In genomic region chr12:14902465-14902864, GRCh38 we compare ENCODE assay signal across 22 cellular contexts. TPM values are rescaled to one million over a fixed set of nuclear protein-coding genes. Genes with fewer than 3 reads are reported as not detected.
DNase-seq lines count a peak whose midpoint lies in the region; ATAC-seq and TF ChIP-seq lines count a peak whose summit lies in the region.
"Had no signal": no experiment of that assay in that cellular context is flagged by ENCODE, and none has a peak within 500 bp of the region (broad histone marks: within the 10 kb centered on the region; RNA-seq: fewer than 3 reads in every experiment).

No MANE protein-coding gene starts in this region.

- H3K9me3 Mint-ChIP-seq in type B pancreatic cell = peaks cover 12% of the 10 kb centered on the region
- H3K9me3 Mint-ChIP-seq: CD8-positive, alpha-beta memory T cell had no signal

- 66 to 88% (median 73%) methylated on average over 2 of the region's 2 CpGs for WGBS in heart left ventricle, 4 donors

- H3K4me3 ChIP-seq in heart left ventricle = no peak overlapping the region
- H3K4me3 ChIP-seq in BE2C (ENCODE audit: low read depth, low read length) = no peak overlapping the region
- H3K4me3 ChIP-seq: colonic mucosa had no signal

- H3K4me1 Mint-ChIP-seq in type B pancreatic cell (ENCODE audit: unreplicated experiment) = peaks cover 7% of the 10 kb centered on the region

- DNase-seq in heart left ventricle (no peak), cardiac septum (ENCODE audit: low spot score) (no peak), amniotic epithelial cell (ENCODE audit: low read depth) (peak; percentile 29), left ventricle myocardium superior (no peak), type B pancreatic cell (ENCODE audit: extremely low spot score, unreplicated experiment) (no peak), BE2C (no peak), DMS53 (lab: John Stamatoyannopoulos, UW) (no peak)
- DNase-seq: activated gamma-delta T cell treated with Interleukin-2 at 50 U/mL for 16 hours; aorta; CD8-positive, alpha-beta memory T cell; colonic mucosa; head of caudate nucleus; kidney; NCI-H187 treated with DMSO at 0.1 percent for 48 hours; NCI-H446 treated with DMSO at 0.1 percent for 48 hours; retina; SHP77 treated with DMSO at 0.1 percent for 48 hours; stimulated activated CD4-positive, alpha-beta T cell treated with anti-CD3 and anti-CD28 coated beads, Interleukin-1b, Interleukin-23, amount 100 ng/mL, for 48 hours had no signal

- H3K36me3 Mint-ChIP-seq in type B pancreatic cell = peaks cover 10% of the 10 kb centered on the region

- H3K4me1 ChIP-seq in heart left ventricle (peaks cover 0 to 60% (median 36%) of the 10 kb centered on the region in 12 donors), BE2C (peaks cover 5% of the 10 kb centered on the region; the same call in 1 of the 2 replicates)
- H3K4me1 ChIP-seq: colonic mucosa had no signal

- H3K27ac ChIP-seq in heart left ventricle = peak overlapping the region in 8 of 12 donors; percentile 25 to 77 (median 58)
- H3K27ac ChIP-seq: colonic mucosa had no signal

- TF ChIP-seq CTCF in heart left ventricle (IDR thresholded peaks at IDR 0.05) = no peak
- no peak for TF ChIP-seq CTCF in type B pancreatic cell (conservative IDR thresholded peaks at IDR 0.05)
- no peak for TF ChIP-seq CTCF in BE2C (IDR thresholded peaks at IDR 0.05; ENCODE audit: low read depth, low read length)

- intact Hi-C loops in heart left ventricle (cut with DNase I) (loop anchor here in 2 of 10 donors (5.0 kb wide), 2 partner anchors 45 to 50 kb away; no protein-coding TSS in a partner anchor), cardiac septum (cut with DNase I) (loop anchor here (5.0 kb wide), 1 partner anchor 50 kb away; no protein-coding TSS in a partner anchor), left ventricle myocardium superior (cut with micrococcal nuclease) (no loop called here)

- ATAC-seq in heart left ventricle (peak in 1 of 4 donors; percentile 35), left ventricle myocardium superior (peak; percentile 12), HG03521 (IDR thresholded peaks at IDR 0.05; ENCODE audit: unreplicated experiment) (no peak)

- H3K27me3 Mint-ChIP-seq in type B pancreatic cell = no peaks in the 10 kb centered on the region
- H3K27me3 Mint-ChIP-seq: CD8-positive, alpha-beta memory T cell had no signal

- H3K36me3 ChIP-seq in heart left ventricle = no peaks in the 10 kb centered on the region
- H3K36me3 ChIP-seq in BE2C = no peaks in the 10 kb centered on the region
- H3K36me3 ChIP-seq: colonic mucosa had no signal

- H3K27ac Mint-ChIP-seq in type B pancreatic cell = peak overlapping the region; percentile 3

- no peaks in the 10 kb centered on the region for H3K27me3 ChIP-seq in heart left ventricle
- no peaks in the 10 kb centered on the region for H3K27me3 ChIP-seq in BE2C
- H3K27me3 ChIP-seq: colonic mucosa had no signal

- no peak for TF ChIP-seq POLR2A in heart left ventricle (IDR thresholded peaks at IDR 0.05)

- H3K4me3 Mint-ChIP-seq in type B pancreatic cell = no peak overlapping the region
- H3K4me3 Mint-ChIP-seq: CD8-positive, alpha-beta memory T cell had no signal

- H3K9me3 ChIP-seq in heart left ventricle (no peaks in the 10 kb centered on the region), BE2C (no peaks in the 10 kb centered on the region)
- H3K9me3 ChIP-seq: colonic mucosa had no signal

RNA-seq across cellular contexts. Expression of gene MGP, which starts 16.8 kb away (rescaled TPM):
- total RNA-seq in heart left ventricle (100 to 1,000 TPM; 147 to 651 (median 255) TPM), cardiac septum (677 TPM), left ventricle myocardium superior (295 TPM), type B pancreatic cell (ENCODE audit: low replicate concordance) (5.4 and 41.1 TPM in 2 replicates)
- 100 to 1,000 TPM; 142 to 336 TPM for polyA plus RNA-seq in heart left ventricle
- polyA plus RNA-seq in BE2C (2012; ENCODE audit: insufficient read depth, insufficient read length, low read depth) = 7.0 TPM
- total RNA-seq: CD8-positive, alpha-beta memory T cell; T-helper 2 cell treated with Interferon-gamma antibody and Interleukin-4, amounts not matched to agents 100 ng/mL and 5 ng/mL, for 36 hours had no signal
- polyA plus RNA-seq: CD8-positive, alpha-beta memory T cell had no signal

RNA-seq across cellular contexts. Expression of gene ERP27, which starts 35.9 kb away (rescaled TPM):
- total RNA-seq in heart left ventricle = under 1 TPM in 7 of 9 donors, not detected in 2; 0.14 to 0.93 (median 0.24) TPM
- under 1 TPM; 0.12 to 0.15 TPM for polyA plus RNA-seq in heart left ventricle
- total RNA-seq in cardiac septum = 0.11 TPM
- 0.25 TPM for total RNA-seq in left ventricle myocardium superior
- 12.4 and 42.3 TPM in 2 replicates for total RNA-seq in type B pancreatic cell (ENCODE audit: low replicate concordance)
- not detected for polyA plus RNA-seq in BE2C (2012; ENCODE audit: insufficient read depth, insufficient read length, low read depth)
- polyA plus RNA-seq: AG04450 had no signal

RNA-seq across cellular contexts. Expression of gene ARHGDIB, which starts 58.9 kb away (rescaled TPM):
- total RNA-seq in heart left ventricle = 100 to 1,000 TPM in 2 of 9 donors, 10 to 100 TPM in 7; 30.5 to 256 (median 53.6) TPM
- 10 to 100 TPM; 65.8 to 81.5 TPM for polyA plus RNA-seq in heart left ventricle
- 45.1 TPM for total RNA-seq in cardiac septum
- 56.0 TPM for total RNA-seq in left ventricle myocardium superior
- total RNA-seq in type B pancreatic cell (ENCODE audit: low replicate concordance) = 17.0 and 60.8 TPM in 2 replicates
- polyA plus RNA-seq in BE2C (2012; ENCODE audit: insufficient read depth, insufficient read length, low read depth) = 6.1 TPM

RNA-seq across cellular contexts. Expression of gene ART4, which starts 59.1 kb away (rescaled TPM):
- total RNA-seq in heart left ventricle = 1 to 10 TPM in 8 of 9 donors, under 1 TPM in 1; 0.44 to 5.9 (median 2.8) TPM
- polyA plus RNA-seq in heart left ventricle = 1 to 10 TPM; 1.3 to 2.2 TPM
- total RNA-seq in cardiac septum = 1.9 TPM
- 3.3 TPM for total RNA-seq in left ventricle myocardium superior
- total RNA-seq in type B pancreatic cell (ENCODE audit: low replicate concordance) = 0.22 and 0.81 TPM in 2 replicates
- polyA plus RNA-seq in BE2C (2012; ENCODE audit: insufficient read depth, insufficient read length, low read depth) = 0.17 TPM
- total RNA-seq: CD8-positive, alpha-beta memory T cell; mononuclear cell; T-helper 2 cell treated with Interferon-gamma antibody and Interleukin-4, amounts not matched to agents 100 ng/mL and 5 ng/mL, for 36 hours had no signal
- polyA plus RNA-seq: AG04450; CD8-positive, alpha-beta memory T cell had no signal
